5 cellular contexts compared by ENCODE assay signal in genomic region chr13:25811506-25811905, GRCh38.
"Had no signal": no experiment of that assay in that cellular context is flagged by ENCODE, and none has a peak within 500 bp of the region (broad histone marks: within the 10 kb centered on the region; RNA-seq: fewer than 3 reads in every experiment).

No MANE protein-coding gene starts in this region.

- H3K4me3 Mint-ChIP-seq: H9 had no signal

- H3K27ac Mint-ChIP-seq: H9 had no signal

- H3K4me1 Mint-ChIP-seq: H9 had no signal

- DNase-seq: GM23248, GOT3, H9, HCEC 1CT, IMR-90 had no signal
